5 cellular contexts compared by ENCODE assay signal in genomic region chr1:2685671-2686070, GRCh38. TPM values are rescaled to one million over a fixed set of nuclear protein-coding genes. Genes with fewer than 3 reads are reported as not detected.
"Had no signal": no experiment of that assay in that cellular context is flagged by ENCODE, and none has a peak within 500 bp of the region (broad histone marks: within the 10 kb centered on the region; RNA-seq: fewer than 3 reads in every experiment).

No MANE protein-coding gene starts in this region.

RNA-seq across cellular contexts. Expression of gene MMEL1, which starts 52.9 kb away (rescaled TPM):
- total RNA-seq: OCI-LY7, PC-3, SJCRH30, SJSA1, SK-MEL-5 had no signal
